14 cellular contexts compared by ENCODE assay signal in the genomic region with DNA sequence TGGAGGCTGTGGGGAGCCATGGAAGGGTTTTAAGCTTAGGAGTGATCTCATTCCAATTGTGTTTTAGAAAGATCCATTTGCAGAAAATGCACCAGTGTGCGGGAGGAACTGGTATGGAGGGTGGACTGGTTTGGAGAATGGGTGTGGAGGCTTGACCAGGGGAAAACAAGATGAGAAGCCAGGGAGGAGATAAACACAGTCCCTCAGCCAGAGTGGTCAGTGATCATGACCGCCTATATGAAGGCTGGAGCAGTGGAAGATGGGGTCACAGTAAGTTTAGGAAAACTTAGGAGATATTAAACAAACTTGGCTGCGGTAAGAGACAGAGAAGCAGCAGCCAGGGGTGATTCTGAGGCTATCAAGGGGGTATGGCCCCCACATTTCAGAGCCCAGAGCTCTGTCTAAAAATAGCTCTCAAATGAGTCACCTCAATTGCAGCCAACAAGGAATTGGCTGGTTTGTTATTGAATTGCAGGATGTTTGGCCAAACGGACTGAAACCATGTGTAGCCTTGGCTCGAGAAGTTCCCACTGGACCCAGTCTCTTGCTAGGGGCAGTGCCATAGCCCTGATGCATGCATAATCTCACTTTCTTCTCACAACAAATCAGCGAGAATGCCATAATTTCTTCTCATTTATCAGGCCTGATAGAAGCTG.
DNase-seq lines count a peak whose midpoint lies in the region; ATAC-seq and TF ChIP-seq lines count a peak whose summit lies in the region.
"Had no signal": no experiment of that assay in that cellular context is flagged by ENCODE, and none has a peak within 500 bp of the region (broad histone marks: within the 10 kb centered on the region; RNA-seq: fewer than 3 reads in every experiment).

No MANE protein-coding gene starts in this region.

- ATAC-seq in Right ventricle myocardium superior (ENCODE audit: poor library complexity) (peak; percentile 87), mucosa of descending colon (peak; percentile 18), GM18907 (IDR thresholded peaks at IDR 0.05; ENCODE audit: unreplicated experiment) (no peak), HG03280 (IDR thresholded peaks at IDR 0.05; ENCODE audit: unreplicated experiment) (no peak), GM18861 (IDR thresholded peaks at IDR 0.05; ENCODE audit: unreplicated experiment) (no peak)
- ATAC-seq: A549, upper lobe of right lung had no signal

- intact Hi-C loops in Right ventricle myocardium superior (cut with DNase I) (no loop called here), left ventricle myocardium inferior (cut with micrococcal nuclease) (no loop called here), mucosa of descending colon (cut with DNase I, micrococcal nuclease) (no loop called here), vagina (cut with DNase I) (no loop called here)

- peak; percentile 51 for DNase-seq in Right ventricle myocardium superior
- DNase-seq in left ventricle myocardium inferior: no peak
- peak; percentile 35 for DNase-seq in epidermal melanocyte (ENCODE audit: insufficient read length, low spot score)
- peak in 1 of 3 donors; percentile 38 for DNase-seq in mucosa of descending colon
- no peak for DNase-seq in vagina (ENCODE audit: extremely low spot score in 2 of 2)
- DNase-seq: activated naive CD4-positive, alpha-beta T cell treated with anti-CD3 and anti-CD28 coated beads for 36 hours; NCI-H1092; OCI-M1; upper lobe of right lung had no signal

- no peaks in the 10 kb centered on the region for H3K9me3 ChIP-seq in left ventricle myocardium inferior (replicated peaks)
- H3K9me3 ChIP-seq in mucosa of descending colon: no peaks in the 10 kb centered on the region
- H3K9me3 ChIP-seq in vagina: no peaks in the 10 kb centered on the region
- H3K9me3 ChIP-seq: A549, esophagus muscularis mucosa, upper lobe of right lung had no signal

- H3K4me1 ChIP-seq in left ventricle myocardium inferior (peaks cover 27% of the 10 kb centered on the region), mucosa of descending colon (ENCODE audit: low read depth) (no peaks in the 10 kb centered on the region), vagina (peaks cover 13% of the 10 kb centered on the region)
- H3K4me1 ChIP-seq: A549 had no signal

- TF ChIP-seq CTCF in left ventricle myocardium inferior (IDR thresholded peaks at IDR 0.05; ENCODE audit: borderline replicate concordance) (no peak), mucosa of descending colon (IDR thresholded peaks at IDR 0.05) (no peak), vagina (IDR thresholded peaks at IDR 0.05) (no peak)

- H3K27me3 ChIP-seq in left ventricle myocardium inferior (ENCODE audit: low read depth) (no peaks in the 10 kb centered on the region), vagina (no peaks in the 10 kb centered on the region)
- H3K27me3 ChIP-seq: esophagus muscularis mucosa, upper lobe of right lung had no signal

- no peak for TF ChIP-seq POLR2A in vagina (IDR thresholded peaks at IDR 0.05)

- H3K36me3 ChIP-seq in left ventricle myocardium inferior: no peaks in the 10 kb centered on the region
- no peaks in the 10 kb centered on the region for H3K36me3 ChIP-seq in mucosa of descending colon (ENCODE audit: low read depth)
- no peaks in the 10 kb centered on the region for H3K36me3 ChIP-seq in vagina
- H3K36me3 ChIP-seq: esophagus muscularis mucosa, upper lobe of right lung had no signal

- H3K4me3 ChIP-seq in left ventricle myocardium inferior (no peak overlapping the region), mucosa of descending colon (no peak overlapping the region), vagina (no peak overlapping the region)
- H3K4me3 ChIP-seq: A549, esophagus muscularis mucosa, upper lobe of right lung had no signal

- H3K27ac ChIP-seq in left ventricle myocardium inferior (replicated peaks): no peak overlapping the region
- H3K27ac ChIP-seq in vagina: peak overlapping the region; percentile 69
- H3K27ac ChIP-seq: A549, upper lobe of right lung had no signal

Comparison
In these comparisons a context has a peak if more than half of its experiments do, and no peak if none do; other contexts are left out.
1. DNase-seq: peak in Right ventricle myocardium superior (single experiment) and epidermal melanocyte (single experiment); none in left ventricle myocardium inferior (single experiment) and vagina (0 of 2).
2. ATAC-seq: peak in Right ventricle myocardium superior (single experiment) and mucosa of descending colon (single experiment); none in GM18907 (single experiment), HG03280 (single experiment) and GM18861 (single experiment).